Comparison of ENCODE assay signal across 20 cellular contexts in genomic region chr3:197598404-197598980, GRCh38. TPM values are rescaled to one million over a fixed set of nuclear protein-coding genes. Genes with fewer than 3 reads are reported as not detected.
DNase-seq lines count a peak whose midpoint lies in the region; ATAC-seq, FAIRE-seq and TF ChIP-seq lines count a peak whose summit lies in the region.
"Had no signal": no experiment of that assay in that cellular context is flagged by ENCODE, and none has a peak within 500 bp of the region (broad histone marks: within the 10 kb centered on the region; RNA-seq: fewer than 3 reads in every experiment).

No MANE protein-coding gene starts in this region.

- no peak for TF ChIP-seq EP300 in gastroesophageal sphincter (IDR thresholded peaks at IDR 0.05)

- 13 to 61% methylated on average over 1 to 5 of the region's 15 CpGs for WGBS in gastroesophageal sphincter (ENCODE audit: low coverage in 1 of 2), 2 donors
- 27 to 60% (median 36%) methylated on average over 15 of the region's 15 CpGs for WGBS in small intestine, 3 donors

- TF ChIP-seq CTCF in GM13976 (IDR thresholded peaks at IDR 0.05; ENCODE audit: borderline replicate concordance, control extremely low read depth, extremely low read depth, insufficient read depth, missing control alignments) (no peak), PC-3 (conservative IDR thresholded peaks at IDR 0.05; ENCODE audit: low read depth, low read length) (no peak), gastroesophageal sphincter (IDR thresholded peaks at IDR 0.05) (no peak)

- H3K9ac ChIP-seq in PC-3 (ENCODE audit: low read length): no peak overlapping the region
- H3K9ac ChIP-seq: KMS-11 had no signal

- H2AFZ ChIP-seq in PC-3 (ENCODE audit: low read length): no peak overlapping the region

- intact Hi-C loops in PC-3 (cut with micrococcal nuclease): loop anchor here (2.0 kb wide), 1 partner anchor 70 kb away; no protein-coding TSS in a partner anchor

- TF ChIP-seq POLR2A in gastroesophageal sphincter (IDR thresholded peaks at IDR 0.05): no peak

- no peaks in the 10 kb centered on the region for H3K36me3 ChIP-seq in PC-3 (ENCODE audit: low read depth, low read length)
- peaks cover 0 to 14% of the 10 kb centered on the region in 2 donors for H3K36me3 ChIP-seq in gastroesophageal sphincter
- no peaks in the 10 kb centered on the region for H3K36me3 ChIP-seq in small intestine (ENCODE audit: control insufficient read depth in 2 of 2, insufficient read depth in 2 of 2, low read length in 2 of 2)
- H3K36me3 ChIP-seq: gastrocnemius medialis, pancreas, thoracic aorta had no signal

- no peak for ATAC-seq in PC-3
- ATAC-seq in gastroesophageal sphincter: peak; percentile 20
- no peak for ATAC-seq in GM18873 (IDR thresholded peaks at IDR 0.05; ENCODE audit: low FRiP score, unreplicated experiment)

- CTCF ChIA-PET in PC-3 (lab: Charles Lee): no interaction called here

- H3K27ac ChIP-seq in PC-3 (ENCODE audit: low read length) (no peak overlapping the region), gastroesophageal sphincter (no peak overlapping the region), small intestine (ENCODE audit: low read depth in 1 of 2, low read length in 1 of 2) (no peak overlapping the region)
- H3K27ac ChIP-seq: gastrocnemius medialis, HL-60, KMS-11, lower lobe of right lung, pancreas, thoracic aorta had no signal

- no peak overlapping the region for H3K4me3 ChIP-seq in PC-3 (ENCODE audit: low read length)
- H3K4me3 ChIP-seq in gastroesophageal sphincter: no peak overlapping the region
- no peak overlapping the region for H3K4me3 ChIP-seq in small intestine (ENCODE audit: low read depth in 1 of 2, low read length in 2 of 2)
- H3K4me3 ChIP-seq: gastrocnemius medialis, lower lobe of right lung, pancreas, Peyer's patch had no signal

- H3K4me2 ChIP-seq in PC-3 (ENCODE audit: low read length): peak overlapping the region; percentile 100; the same call in 1 of the 2 replicates
- H3K4me2 ChIP-seq: KMS-11 had no signal

- H3K4me1 ChIP-seq in PC-3 (ENCODE audit: insufficient read depth, low read length) (peaks cover 11% of the 10 kb centered on the region), gastroesophageal sphincter (peaks cover 0 to 10% (median 7%) of the 10 kb centered on the region in 3 donors), small intestine (ENCODE audit: control insufficient read depth in 2 of 2, insufficient read depth in 1 of 2, low read depth in 1 of 2, low read length in 1 of 2) (peaks cover 5% of the 10 kb centered on the region in 2 donors)
- H3K4me1 ChIP-seq: gastrocnemius medialis had no signal

- in situ Hi-C loops in GM13976 (cut with MboI; ENCODE audit: low sequenced_read_pairs, unreplicated experiment): no loop called here

- no TSS peak for BruUV-seq in PC-3 (replicated peaks; lab: Mats Ljungman, UMichigan)

- H3F3A ChIP-seq in PC-3 (ENCODE audit: low read length, unreplicated experiment): no peaks in the 10 kb centered on the region

- H3K27me3 ChIP-seq in PC-3 (ENCODE audit: low read length) (no peaks in the 10 kb centered on the region), gastroesophageal sphincter (no peaks in the 10 kb centered on the region), small intestine (ENCODE audit: control insufficient read depth in 2 of 2, insufficient read depth in 2 of 2, low read length in 2 of 2) (no peaks in the 10 kb centered on the region)
- H3K27me3 ChIP-seq: gastrocnemius medialis, pancreas, Peyer's patch had no signal

- H3K9me3 ChIP-seq in PC-3 (ENCODE audit: low read length): no peaks in the 10 kb centered on the region
- H3K9me3 ChIP-seq in gastroesophageal sphincter: no peaks in the 10 kb centered on the region
- no peaks in the 10 kb centered on the region for H3K9me3 ChIP-seq in small intestine (ENCODE audit: control insufficient read depth, low read depth)
- H3K9me3 ChIP-seq: gastrocnemius medialis, lower lobe of right lung, pancreas, Peyer's patch, thoracic aorta had no signal

- no peaks in the 10 kb centered on the region for H4K20me1 ChIP-seq in PC-3 (ENCODE audit: low read length)

- H3K9me2 ChIP-seq in PC-3 (replicated peaks; ENCODE audit: low read length): no peaks in the 10 kb centered on the region

- H3K79me2 ChIP-seq in PC-3 (ENCODE audit: low read length): no peaks in the 10 kb centered on the region

- DNase-seq in GM13976 (ENCODE audit: low spot score) (peak; percentile 2), PC-3 (no peak), small intestine (peak; percentile 20), epidermal melanocyte (ENCODE audit: insufficient read length, low spot score) (no peak), GM19240 (ENCODE audit: insufficient read length, low spot score) (no peak)
- DNase-seq: amygdala, hippocampal formation, NCI-H1436, NCI-H2107, SHP77 had no signal

- POLR2A ChIA-PET in PC-3 (lab: Charles Lee; ENCODE audit: unreplicated experiment): no interaction called here

- FAIRE-seq in small intestine (lab: Jason Lieb, UNC): no peak
- FAIRE-seq: pancreas, urothelium cell line had no signal

RNA-seq across cellular contexts. Expression of gene BDH1, which starts 42.7 kb away (rescaled TPM):
- total RNA-seq in PC-3 (2014; rRNA removed): 10.6 and 14.1 TPM in 2 replicates
- 10 to 100 TPM in 2 of 4 donors, 1 to 10 TPM in 2; 8.6 to 16.2 (median 12.3) TPM for total RNA-seq in gastroesophageal sphincter
- polyA plus RNA-seq in small intestine: 100 to 1,000 TPM in 1 of 3 donors, 10 to 100 TPM in 2; 71.1 to 101 (median 84.1) TPM

Comparison
In these comparisons a context has a peak if more than half of its experiments do, and no peak if none do; other contexts are left out.
1. DNase-seq: peak in GM13976 (single experiment) and small intestine (single experiment); none in PC-3 (single experiment), epidermal melanocyte (single experiment) and GM19240 (single experiment).